16 cellular contexts compared by ENCODE assay signal in genomic region chr12:30437616-30438015, GRCh38.
A peak's percentile ranks its signal among the peaks of the same experiment; 100 is the strongest.
DNase-seq lines count a peak whose midpoint lies in the region; ATAC-seq and TF ChIP-seq lines count a peak whose summit lies in the region.
"Had no signal": no experiment of that assay in that cellular context is flagged by ENCODE, and none has a peak within 500 bp of the region (broad histone marks: within the 10 kb centered on the region; RNA-seq: fewer than 3 reads in every experiment).

No MANE protein-coding gene starts in this region.

- intact Hi-C loops in left cardiac atrium (cut with DNase I) = no loop called here
- intact Hi-C loops in psoas muscle (cut with DNase I) = no loop called here
- intact Hi-C loops in activated CD4-positive, alpha-beta T cell treated with anti-CD3 and anti-CD28 coated beads, Interleukin-2, amount 10 ng/mL, durations not matched to agents 24 days and 14 days (cut with micrococcal nuclease) = no loop called here

- H3K27me3 Mint-ChIP-seq in activated CD4-positive, alpha-beta T cell treated with anti-CD3 and anti-CD28 coated beads, Interleukin-2, amount 10 ng/mL, durations not matched to agents 24 days and 14 days = no peaks in the 10 kb centered on the region
- H3K27me3 Mint-ChIP-seq: activated B cell treated with CpG ODN at 0.5 μM for 24 hours; activated naive CD4-positive, alpha-beta T cell treated with anti-CD3 and anti-CD28 coated beads, Interleukin-2, amount 50 U/mL, for 24 hours had no signal

- in situ Hi-C loops in GM23248 (cut with MboI) = no loop called here

- H3K4me1 Mint-ChIP-seq in activated CD4-positive, alpha-beta T cell treated with anti-CD3 and anti-CD28 coated beads, Interleukin-2, amount 10 ng/mL, durations not matched to agents 24 days and 14 days = no peaks in the 10 kb centered on the region
- H3K4me1 Mint-ChIP-seq: activated B cell treated with CpG ODN at 0.5 μM for 24 hours; activated naive CD4-positive, alpha-beta T cell treated with anti-CD3 and anti-CD28 coated beads, Interleukin-2, amount 50 U/mL, for 24 hours; memory B cell had no signal

- no peak overlapping the region for H3K27ac ChIP-seq in psoas muscle
- H3K27ac ChIP-seq in GM23248 = no peak overlapping the region
- H3K27ac ChIP-seq: thoracic aorta had no signal

- H3K79me2 ChIP-seq in GM23248 (ENCODE audit: insufficient read depth) = no peaks in the 10 kb centered on the region

- H3K9me3 Mint-ChIP-seq in activated CD4-positive, alpha-beta T cell treated with anti-CD3 and anti-CD28 coated beads, Interleukin-2, amount 10 ng/mL, durations not matched to agents 24 days and 14 days = no peaks in the 10 kb centered on the region

- no peak overlapping the region for H2AFZ ChIP-seq in GM23248

- no peak for TF ChIP-seq CTCF in psoas muscle (IDR thresholded peaks at IDR 0.05)

- H3K9me3 ChIP-seq in psoas muscle = no peaks in the 10 kb centered on the region
- H3K9me3 ChIP-seq in GM23248 (ENCODE audit: low read depth) = no peaks in the 10 kb centered on the region
- H3K9me3 ChIP-seq: BE2C, thoracic aorta had no signal

- H3K27me3 ChIP-seq in psoas muscle (ENCODE audit: insufficient read depth in 3 of 3, low read length in 2 of 3) (no peaks in the 10 kb centered on the region), GM23248 (replicated peaks; ENCODE audit: insufficient read depth) (no peaks in the 10 kb centered on the region)
- H3K27me3 ChIP-seq: BE2C had no signal

- no peaks in the 10 kb centered on the region for H4K20me1 ChIP-seq in GM23248 (ENCODE audit: insufficient read depth)

- H3K36me3 Mint-ChIP-seq in activated CD4-positive, alpha-beta T cell treated with anti-CD3 and anti-CD28 coated beads, Interleukin-2, amount 10 ng/mL, durations not matched to agents 24 days and 14 days (ENCODE audit: low read depth) = no peaks in the 10 kb centered on the region
- H3K36me3 Mint-ChIP-seq: activated naive CD4-positive, alpha-beta T cell treated with anti-CD3 and anti-CD28 coated beads, Interleukin-2, amount 50 U/mL, for 24 hours; memory B cell had no signal

- peak; percentile 81 to 82 for ATAC-seq in left cardiac atrium
- peak; percentile 28 to 59 (median 42) for ATAC-seq in psoas muscle
- ATAC-seq in HG02973 (IDR thresholded peaks at IDR 0.05; ENCODE audit: unreplicated experiment) = no peak
- ATAC-seq in GM21723 (IDR thresholded peaks at IDR 0.05; ENCODE audit: unreplicated experiment) = no peak

- H3K9ac ChIP-seq in GM23248 = no peak overlapping the region

- DNase-seq in DMS53 (lab: John Stamatoyannopoulos, UW) (peak; percentile 74), left cardiac atrium (no peak), psoas muscle (no peak), GM23248 (no peak)
- DNase-seq in activated CD4-positive, alpha-beta T cell treated with anti-CD3 and anti-CD28 coated beads, Interleukin-2, amount 10 ng/mL, durations not matched to agents 24 days and 14 days = no peak
- DNase-seq: activated B cell treated with CpG ODN at 0.5 μM for 24 hours; BE2C; central memory CD4-positive, alpha-beta T cell; NCI-H2081 treated with DMSO at 0.1 percent for 48 hours; SW 1271 had no signal

- H3F3A ChIP-seq in GM23248 (ENCODE audit: insufficient read depth) = no peaks in the 10 kb centered on the region

- H3K4me3 ChIP-seq in psoas muscle (no peak overlapping the region), GM23248 (no peak overlapping the region)
- H3K4me3 ChIP-seq: thoracic aorta had no signal

- H3K36me3 ChIP-seq in psoas muscle (ENCODE audit: insufficient read depth in 1 of 2, low read depth in 1 of 2) (no peaks in the 10 kb centered on the region), GM23248 (ENCODE audit: low read depth) (no peaks in the 10 kb centered on the region)
- H3K36me3 ChIP-seq: BE2C, thoracic aorta had no signal

- H3K27ac Mint-ChIP-seq in activated CD4-positive, alpha-beta T cell treated with anti-CD3 and anti-CD28 coated beads, Interleukin-2, amount 10 ng/mL, durations not matched to agents 24 days and 14 days = no peak overlapping the region
- H3K27ac Mint-ChIP-seq: activated B cell treated with CpG ODN at 0.5 μM for 24 hours; activated naive CD4-positive, alpha-beta T cell treated with anti-CD3 and anti-CD28 coated beads, Interleukin-2, amount 50 U/mL, for 24 hours; memory B cell had no signal

- H3K4me3 Mint-ChIP-seq in activated CD4-positive, alpha-beta T cell treated with anti-CD3 and anti-CD28 coated beads, Interleukin-2, amount 10 ng/mL, durations not matched to agents 24 days and 14 days = no peak overlapping the region
- H3K4me3 Mint-ChIP-seq: activated B cell treated with CpG ODN at 0.5 μM for 24 hours; activated naive CD4-positive, alpha-beta T cell treated with anti-CD3 and anti-CD28 coated beads, Interleukin-2, amount 50 U/mL, for 24 hours; memory B cell had no signal

- no peaks in the 10 kb centered on the region for H3K9me2 ChIP-seq in GM23248 (ENCODE audit: insufficient read depth)

- no peak overlapping the region for H3K4me2 ChIP-seq in GM23248 (ENCODE audit: unreplicated experiment)

- no peaks in the 10 kb centered on the region for H3K4me1 ChIP-seq in psoas muscle
- no peaks in the 10 kb centered on the region for H3K4me1 ChIP-seq in GM23248 (ENCODE audit: insufficient read depth)

TF ChIP-seq in PFSK-1, 5 proteins besides CTCF, POLR2A, EP300 and RAD21:
- TF ChIP-seq POLR2AphosphoS5 (IDR thresholded peaks at IDR 0.05; ENCODE audit: low read depth, low read length) = no peak
- TF ChIP-seq FOXP2 (optimal IDR thresholded peaks at IDR 0.05; ENCODE audit: borderline replicate concordance, extremely low read depth, extremely low read length, insufficient read depth) = peak; percentile 29

Comparison
In these comparisons a context has a peak if more than half of its experiments do, and no peak if none do; other contexts are left out.
1. ATAC-seq: peak in left cardiac atrium (2 of 2) and psoas muscle (4 of 4); none in HG02973 (single experiment) and GM21723 (single experiment).